17 cellular contexts compared by ENCODE assay signal in the genomic region with DNA sequence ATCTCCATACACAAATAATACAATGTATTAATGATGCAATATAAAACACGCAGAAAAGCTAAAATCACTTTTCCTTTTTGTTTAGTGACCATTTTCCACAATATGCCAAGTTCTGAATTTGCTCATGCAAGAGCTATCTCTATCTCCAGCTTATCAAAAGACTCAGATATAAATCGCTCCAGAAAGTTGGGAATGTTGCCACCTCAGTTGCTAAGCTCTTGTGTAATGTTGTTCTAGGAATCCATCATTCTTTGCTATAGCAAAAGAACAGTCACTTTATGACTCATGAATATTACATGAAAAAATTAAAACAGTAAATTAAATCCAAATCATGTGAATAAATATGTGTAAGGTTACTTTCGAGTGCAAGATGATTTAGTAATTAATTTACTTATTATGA. TPM values are rescaled to one million over a fixed set of nuclear protein-coding genes. Genes with fewer than 3 reads are reported as not detected.
DNase-seq lines count a peak whose midpoint lies in the region; ATAC-seq, FAIRE-seq and TF ChIP-seq lines count a peak whose summit lies in the region.
"Had no signal": no experiment of that assay in that cellular context is flagged by ENCODE, and none has a peak within 500 bp of the region (broad histone marks: within the 10 kb centered on the region; RNA-seq: fewer than 3 reads in every experiment).

No MANE protein-coding gene starts in this region.

- ATAC-seq in left colon, result no peak

- POLR2A ChIA-PET in endothelial cell of umbilical vein (lab: Charles Lee) (no interaction called here), RWPE1 (lab: Yijun Ruan, JAX; ENCODE audit: low non-redundant PET) (no interaction called here)

- FAIRE-seq in endothelial cell of umbilical vein (lab: Jason Lieb, UNC), result no peak
- FAIRE-seq in frontal cortex (lab: Jason Lieb, UNC), result no peak

- no peak overlapping the region for H3K23ac ChIP-seq in mesenchymal stem cell (ENCODE audit: low read length in 2 of 2)

- no peak overlapping the region for H4K8ac ChIP-seq in mesenchymal stem cell (ENCODE audit: low read length)

- H3K18ac ChIP-seq in mesenchymal stem cell (ENCODE audit: low read depth in 1 of 2, low read length in 2 of 2), result no peak overlapping the region

- intact Hi-C loops in endothelial cell of umbilical vein (cut with micrococcal nuclease), result no loop called here
- intact Hi-C loops in left colon (cut with DNase I, micrococcal nuclease), result no loop called here

- H3K9me3 ChIP-seq in endothelial cell of umbilical vein (replicated peaks; ENCODE audit: control insufficient read depth, insufficient read depth, low read length) (no peaks in the 10 kb centered on the region), mesenchymal stem cell (ENCODE audit: control insufficient read depth, low read length) (no peaks in the 10 kb centered on the region)
- H3K9me3 ChIP-seq: SK-N-SH had no signal

- H3K4me3 ChIP-seq in AG10803 (ENCODE audit: low read length), result no peak overlapping the region
- no peak overlapping the region for H3K4me3 ChIP-seq in endothelial cell of umbilical vein (replicated peaks in 1 of 3; ENCODE audit: insufficient read depth in 1 of 3, low read depth in 1 of 3, low read length in 3 of 3)
- no peak overlapping the region for H3K4me3 ChIP-seq in mesenchymal stem cell (ENCODE audit: insufficient read depth in 1 of 2, low read depth in 1 of 2, low read length in 2 of 2)
- H3K4me3 ChIP-seq: neural progenitor cell, right atrium auricular region had no signal

- no peak overlapping the region for H2BK15ac ChIP-seq in mesenchymal stem cell (ENCODE audit: low read depth, poor library complexity, severe bottlenecking)

- TF ChIP-seq CTCF in AG10803 (conservative IDR thresholded peaks at IDR 0.05; ENCODE audit: low read length), result no peak
- no peak for TF ChIP-seq CTCF in endothelial cell of umbilical vein (IDR thresholded peaks at IDR 0.05; ENCODE audit: extremely low read depth in 1 of 2, insufficient read depth in 1 of 2, low read depth in 1 of 2, low read length in 2 of 2)
- TF ChIP-seq CTCF in RWPE1 (conservative IDR thresholded peaks at IDR 0.05; ENCODE audit: low read depth), result no peak

- no peak overlapping the region for H2AFZ ChIP-seq in endothelial cell of umbilical vein (ENCODE audit: low read depth, low read length)
- H2AFZ ChIP-seq in mesenchymal stem cell (ENCODE audit: low read depth, low read length), result no peak overlapping the region
- H2AFZ ChIP-seq: neural progenitor cell had no signal

- H3K9me1 ChIP-seq in endothelial cell of umbilical vein (replicated peaks; ENCODE audit: control insufficient read depth, extremely low read depth, insufficient read depth, low read length), result no peaks in the 10 kb centered on the region

- H3K4me2 ChIP-seq in endothelial cell of umbilical vein (ENCODE audit: insufficient read depth, low read length) (no peak overlapping the region), mesenchymal stem cell (ENCODE audit: low read length, poor library complexity, severe bottlenecking) (no peak overlapping the region)
- H3K4me2 ChIP-seq: neural progenitor cell, SK-N-SH had no signal

- H4K91ac ChIP-seq in mesenchymal stem cell (ENCODE audit: low read length), result no peak overlapping the region

- H3K4me1 ChIP-seq in endothelial cell of umbilical vein (ENCODE audit: control insufficient read depth, extremely low read depth, insufficient read depth, low read length) (no peaks in the 10 kb centered on the region), mesenchymal stem cell (ENCODE audit: control insufficient read depth, insufficient read depth, low read depth, low read length) (no peaks in the 10 kb centered on the region)
- H3K4me1 ChIP-seq: right atrium auricular region had no signal

- no peak overlapping the region for H3K4ac ChIP-seq in mesenchymal stem cell (ENCODE audit: low read depth in 1 of 2, low read length in 2 of 2)

- H2BK5ac ChIP-seq in mesenchymal stem cell (ENCODE audit: low read depth, low read length, poor library complexity, severe bottlenecking), result no peak overlapping the region

- no TSS peak for BruUV-seq in endothelial cell of umbilical vein (replicated peaks; lab: Mats Ljungman, UMichigan)

- no peak overlapping the region for H3K27ac ChIP-seq in endothelial cell of umbilical vein (ENCODE audit: insufficient read depth, low read depth, low read length)
- H3K27ac ChIP-seq in mesenchymal stem cell (ENCODE audit: low read length, poor library complexity, severe bottlenecking), result no peak overlapping the region
- no peak overlapping the region for H3K27ac ChIP-seq in RWPE1
- H3K27ac ChIP-seq: neural progenitor cell, right atrium auricular region had no signal

- H3K9ac ChIP-seq in endothelial cell of umbilical vein (replicated peaks; ENCODE audit: extremely low read depth, insufficient read depth, low read length), result no peak overlapping the region
- H3K9ac ChIP-seq in mesenchymal stem cell (ENCODE audit: low read length), result peak overlapping the region; percentile 50
- H3K9ac ChIP-seq: neural progenitor cell, SK-N-SH had no signal

- no peak overlapping the region for H2AK5ac ChIP-seq in mesenchymal stem cell (ENCODE audit: low read length, severe bottlenecking)

- no peaks in the 10 kb centered on the region for H3K79me1 ChIP-seq in mesenchymal stem cell (replicated peaks; ENCODE audit: low read length, poor library complexity, severe bottlenecking)

- no peak overlapping the region for H2BK120ac ChIP-seq in mesenchymal stem cell (ENCODE audit: low read depth, low read length)

- H3K79me2 ChIP-seq in endothelial cell of umbilical vein (ENCODE audit: control insufficient read depth, insufficient read depth, low read length), result peaks cover 4% of the 10 kb centered on the region

- DNase-seq in AG10803 (ENCODE audit: low read depth) (peak; percentile 47), RKO (ENCODE audit: low spot score) (peak; percentile 38), endothelial cell of umbilical vein (ENCODE audit: low read depth, low spot score) (peak; percentile 4), mesenchymal stem cell (no peak), left colon (no peak), glomerular visceral epithelial cell (ENCODE audit: extremely low spot score) (no peak), RWPE1 (ENCODE audit: low spot score) (no peak), frontal cortex (ENCODE audit: low spot score in 2 of 2) (no peak)
- DNase-seq: activated gamma-delta T cell, aorta, COR-L47, cortex of kidney, GDM1, NCI-H2081, SK-N-SH had no signal

- WGBS in mesenchymal stem cell, result 100% methylated on average over 1 of the region's 3 CpGs

- TF ChIP-seq POLR2A in endothelial cell of umbilical vein (IDR thresholded peaks at IDR 0.05; ENCODE audit: low read depth, low read length), result no peak

- CTCF ChIA-PET in endothelial cell of umbilical vein (lab: Charles Lee) (interaction anchor here (1.3 to 1.7 kb wide), 2 partner anchors 14 to 15 kb away, joined by 4 to 6 read pairs; no protein-coding TSS in a partner anchor), RWPE1 (lab: Yijun Ruan, JAX) (no interaction called here)

- no peak overlapping the region for H3K14ac ChIP-seq in mesenchymal stem cell (ENCODE audit: low read length in 2 of 2)

- dilution Hi-C loops in endothelial cell of umbilical vein (cut with MboI; ENCODE audit: extremely low pct_ligation_motif_present, low sequenced_read_pairs), result no loop called here

- no peak overlapping the region for H2BK12ac ChIP-seq in mesenchymal stem cell (ENCODE audit: low read length in 2 of 2)

- no peaks in the 10 kb centered on the region for H3K36me3 ChIP-seq in endothelial cell of umbilical vein (ENCODE audit: control insufficient read depth in 2 of 2, extremely low read depth in 1 of 2, insufficient read depth in 2 of 2, low read length in 2 of 2)
- H3K36me3 ChIP-seq in mesenchymal stem cell (ENCODE audit: control insufficient read depth in 1 of 2, insufficient read depth in 2 of 2, low read depth in 1 of 2, low read length in 2 of 2), result peaks cover 0 to 15% of the 10 kb centered on the region in 2 experiments
- H3K36me3 ChIP-seq: neural progenitor cell, right atrium auricular region had no signal

- H4K20me1 ChIP-seq in endothelial cell of umbilical vein (replicated peaks; ENCODE audit: control insufficient read depth, extremely low read depth, insufficient read depth, low read length), result no peaks in the 10 kb centered on the region

- no peaks in the 10 kb centered on the region for H3K27me3 ChIP-seq in endothelial cell of umbilical vein (ENCODE audit: control insufficient read depth in 2 of 2, insufficient read depth in 2 of 2, low read length in 2 of 2)
- H3K27me3 ChIP-seq in mesenchymal stem cell (ENCODE audit: control insufficient read depth in 1 of 2, insufficient read depth in 1 of 2, low read length in 2 of 2), result no peaks in the 10 kb centered on the region
- H3K27me3 ChIP-seq: neural progenitor cell, right atrium auricular region had no signal

TF ChIP-seq in endothelial cell of umbilical vein, 7 proteins besides CTCF, POLR2A, EP300 and RAD21:
- no peak for TF ChIP-seq FOS (IDR thresholded peaks at IDR 0.05; ENCODE audit: borderline replicate concordance, insufficient read depth, low read length)
- no peak for TF ChIP-seq GATA2 (IDR thresholded peaks at IDR 0.05; ENCODE audit: insufficient read depth, insufficient read length, low read depth, low read length)
- TF ChIP-seq, protein P1, sequence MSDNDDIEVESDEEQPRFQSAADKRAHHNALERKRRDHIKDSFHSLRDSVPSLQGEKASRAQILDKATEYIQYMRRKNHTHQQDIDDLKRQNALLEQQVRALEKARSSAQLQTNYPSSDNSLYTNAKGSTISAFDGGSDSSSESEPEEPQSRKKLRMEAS (IDR thresholded peaks at IDR 0.05; ENCODE audit: insufficient read depth, insufficient read length), result no peak
- no peak for TF ChIP-seq POLR2AphosphoS5 (IDR thresholded peaks at IDR 0.05; ENCODE audit: insufficient read depth, low read depth, low read length)
- TF ChIP-seq EZH2 (IDR thresholded peaks at IDR 0.05; ENCODE audit: borderline replicate concordance, low read depth, low read length, severe bottlenecking), result no peak
- no peak for TF ChIP-seq MYC (IDR thresholded peaks at IDR 0.05; ENCODE audit: low read depth, low read length)
- TF ChIP-seq JUN (IDR thresholded peaks at IDR 0.05; ENCODE audit: borderline replicate concordance, insufficient read depth, insufficient read length, low read depth), result no peak

RNA-seq across cellular contexts. Expression of a gene that starts 8.7 kb away (rescaled TPM):
- 40.0 and 40.4 TPM in 2 replicates for total RNA-seq in endothelial cell of umbilical vein
- polyA plus RNA-seq in endothelial cell of umbilical vein, result 20.9 and 23.1 TPM in 2 replicates
- polyA plus RNA-seq in endothelial cell of umbilical vein (2011; cell fraction: cytosol; rRNA removed), result 25.1 and 26.6 TPM in 2 replicates
- 79.6 and 84.9 TPM in 2 replicates for polyA plus RNA-seq in endothelial cell of umbilical vein (2011; cell fraction: nucleus; rRNA removed)
- polyA plus RNA-seq in endothelial cell of umbilical vein (2012), result 19.9 and 27.5 TPM in 2 replicates
- polyA minus RNA-seq in endothelial cell of umbilical vein, result 16.7 and 31.4 TPM in 2 replicates
- 1.2 TPM for polyA minus RNA-seq in endothelial cell of umbilical vein (2011; cell fraction: cytosol; rRNA and poly(A)+ RNA removed)
- 29.5 and 41.3 TPM in 2 replicates for polyA minus RNA-seq in endothelial cell of umbilical vein (2011; cell fraction: nucleus; rRNA and poly(A)+ RNA removed)
- polyA plus RNA-seq in mesenchymal stem cell (2013, experiment 1 of 2), result 39.6 TPM
- 38.7 TPM for polyA plus RNA-seq in mesenchymal stem cell (2013, experiment 2 of 2)
- total RNA-seq in left colon, result 10 to 100 TPM; 33.5 to 36.4 TPM
- total RNA-seq in frontal cortex, result 6.1 TPM

Comparison
In these comparisons a context has a peak if more than half of its experiments do, and no peak if none do; other contexts are left out.
1. DNase-seq: peak in AG10803 (single experiment), RKO (single experiment) and endothelial cell of umbilical vein (single experiment); none in mesenchymal stem cell (single experiment), left colon (0 of 2), glomerular visceral epithelial cell (single experiment), RWPE1 (single experiment) and frontal cortex (0 of 2).